20 cellular contexts compared by ENCODE assay signal in genomic region chr12:6786416-6787094, GRCh38. TPM values are rescaled to one million over a fixed set of nuclear protein-coding genes. Genes with fewer than 3 reads are reported as not detected.
DNase-seq lines count a peak whose midpoint lies in the region; ATAC-seq and TF ChIP-seq lines count a peak whose summit lies in the region.
"Had no signal": no experiment of that assay in that cellular context is flagged by ENCODE, and none has a peak within 500 bp of the region (broad histone marks: within the 10 kb centered on the region; RNA-seq: fewer than 3 reads in every experiment).

No MANE protein-coding gene starts in this region.

- no peaks in the 10 kb centered on the region for H3K27me3 Mint-ChIP-seq in T-helper 1 cell treated with Interleukin-12 subunit alpha and Interleukin-12 subunit beta and Interleukin-4 antibody, amounts not matched to agents 30 μg/mL and 1 μg/mL, for 36 hours (ENCODE audit: low read depth)
- peaks cover 2% of the 10 kb centered on the region for H3K27me3 Mint-ChIP-seq in neural progenitor cell (ENCODE audit: insufficient read depth, low read depth)

- H3K9me3 ChIP-seq in HUES48 (ENCODE audit: control insufficient read depth, insufficient read depth, low read length) (no peaks in the 10 kb centered on the region), neural progenitor cell (ENCODE audit: low read depth) (no peaks in the 10 kb centered on the region)
- H3K9me3 ChIP-seq: heart right ventricle, SK-N-SH had no signal

- DNase-seq in T-helper 1 cell (no peak), neural progenitor cell (ENCODE audit: low spot score) (peak; percentile 46), NCI-H748 (lab: John Stamatoyannopoulos, UW; ENCODE audit: unreplicated experiment) (no peak), AG08396 (ENCODE audit: low spot score) (no peak), SIG-M5 (lab: John Stamatoyannopoulos, UW) (no peak)
- no peak for DNase-seq in activated naive CD4-positive, alpha-beta T cell treated with anti-CD3 and anti-CD28 coated beads, Interleukin-2, amount 50 U/mL, for 72 hours (ENCODE audit: low spot score in 2 of 2)
- DNase-seq: 8988T, aorta, EL, heart right ventricle, KG1, kidney glomerular epithelial cell, NCI-H1417, NCI-H446, SK-N-SH had no signal

- H3K79me2 ChIP-seq in neural progenitor cell (ENCODE audit: low read depth): no peaks in the 10 kb centered on the region

- peaks cover 18% of the 10 kb centered on the region for H3K4me1 ChIP-seq in HUES48 (ENCODE audit: control insufficient read depth, insufficient read depth, low read length)
- peaks cover 30% of the 10 kb centered on the region for H3K4me1 ChIP-seq in neural progenitor cell

- H3K36me3 ChIP-seq in HUES48 (ENCODE audit: control insufficient read depth, insufficient read depth, low read length): no peaks in the 10 kb centered on the region
- no peaks in the 10 kb centered on the region for H3K36me3 ChIP-seq in neural progenitor cell
- H3K36me3 ChIP-seq: heart right ventricle had no signal

- H3K36me3 Mint-ChIP-seq in T-helper 1 cell treated with Interleukin-12 subunit alpha and Interleukin-12 subunit beta and Interleukin-4 antibody, amounts not matched to agents 30 μg/mL and 1 μg/mL, for 36 hours (ENCODE audit: low read depth): peaks cover 5% of the 10 kb centered on the region
- peaks cover 14 to 19% of the 10 kb centered on the region in 2 donors for H3K36me3 Mint-ChIP-seq in activated naive CD4-positive, alpha-beta T cell treated with anti-CD3 and anti-CD28 coated beads, Interleukin-2, amount 50 U/mL, for 72 hours
- no peaks in the 10 kb centered on the region for H3K36me3 Mint-ChIP-seq in neural progenitor cell

- H3K9ac ChIP-seq in HUES48 (ENCODE audit: low read depth, low read length) (no peak overlapping the region), neural progenitor cell (no peak overlapping the region)
- H3K9ac ChIP-seq: SK-N-SH had no signal

- no peaks in the 10 kb centered on the region for H3K27me3 ChIP-seq in HUES48 (ENCODE audit: control insufficient read depth, insufficient read depth, low read length)
- H3K27me3 ChIP-seq in neural progenitor cell: no peaks in the 10 kb centered on the region
- H3K27me3 ChIP-seq: heart right ventricle had no signal

- no peak overlapping the region for H3K4me3 ChIP-seq in HUES48 (ENCODE audit: low read depth, low read length)
- H3K4me3 ChIP-seq in neural progenitor cell: no peak overlapping the region
- H3K4me3 ChIP-seq: GM12878, heart right ventricle, skin epidermis had no signal

- TF ChIP-seq CTCF in neural progenitor cell (IDR thresholded peaks at IDR 0.05): no peak

- peak overlapping the region; percentile 93 for H3K27ac Mint-ChIP-seq in T-helper 1 cell treated with Interleukin-12 subunit alpha and Interleukin-12 subunit beta and Interleukin-4 antibody, amounts not matched to agents 30 μg/mL and 1 μg/mL, for 36 hours
- peak overlapping the region; percentile 40 to 82 for H3K27ac Mint-ChIP-seq in activated naive CD4-positive, alpha-beta T cell treated with anti-CD3 and anti-CD28 coated beads, Interleukin-2, amount 50 U/mL, for 72 hours
- H3K27ac Mint-ChIP-seq in neural progenitor cell: peak overlapping the region; percentile 90

- peaks cover 15% of the 10 kb centered on the region for H3F3A ChIP-seq in neural progenitor cell (ENCODE audit: low read depth)

- H4K20me1 ChIP-seq in neural progenitor cell (ENCODE audit: low read depth): no peaks in the 10 kb centered on the region

- H3K4me3 Mint-ChIP-seq in T-helper 1 cell treated with Interleukin-12 subunit alpha and Interleukin-12 subunit beta and Interleukin-4 antibody, amounts not matched to agents 30 μg/mL and 1 μg/mL, for 36 hours: peak overlapping the region; percentile 63
- no peak overlapping the region for H3K4me3 Mint-ChIP-seq in neural progenitor cell

- ATAC-seq in activated naive CD4-positive, alpha-beta T cell treated with anti-CD3 and anti-CD28 coated beads, Interleukin-2, amount 50 U/mL, for 72 hours: peak in 1 of 2 donors; percentile 16
- ATAC-seq: GM12878, heart right ventricle had no signal

- peaks cover 49% of the 10 kb centered on the region for H3K4me1 Mint-ChIP-seq in T-helper 1 cell treated with Interleukin-12 subunit alpha and Interleukin-12 subunit beta and Interleukin-4 antibody, amounts not matched to agents 30 μg/mL and 1 μg/mL, for 36 hours (ENCODE audit: low read depth)
- peaks cover 32% of the 10 kb centered on the region for H3K4me1 Mint-ChIP-seq in neural progenitor cell

- no peaks in the 10 kb centered on the region for H3K9me3 Mint-ChIP-seq in T-helper 1 cell treated with Interleukin-12 subunit alpha and Interleukin-12 subunit beta and Interleukin-4 antibody, amounts not matched to agents 30 μg/mL and 1 μg/mL, for 36 hours
- H3K9me3 Mint-ChIP-seq in activated naive CD4-positive, alpha-beta T cell treated with anti-CD3 and anti-CD28 coated beads, Interleukin-2, amount 50 U/mL, for 72 hours: no peaks in the 10 kb centered on the region
- H3K9me3 Mint-ChIP-seq in neural progenitor cell: no peaks in the 10 kb centered on the region

- H3K4me2 ChIP-seq in neural progenitor cell: peak overlapping the region; percentile 60
- H3K4me2 ChIP-seq: SK-N-SH had no signal

- H3K27ac ChIP-seq in HUES48 (ENCODE audit: low read depth, low read length) (peak overlapping the region; percentile 56), neural progenitor cell (no peak overlapping the region)

- H2AFZ ChIP-seq in neural progenitor cell (replicated peaks): peak overlapping the region; percentile 92

RNA-seq across cellular contexts. Expression of gene CD4, which starts 2.8 kb away (rescaled TPM):
- 100 to 1,000 TPM; 165 to 244 TPM for total RNA-seq in activated naive CD4-positive, alpha-beta T cell treated with anti-CD3 and anti-CD28 coated beads, Interleukin-2, amount 50 U/mL, for 72 hours
- total RNA-seq in neural progenitor cell (ENCODE audit: low replicate concordance): 2.0 and 2.5 TPM in 2 replicates
- total RNA-seq: dermis microvascular lymphatic vessel endothelial cell had no signal

RNA-seq across cellular contexts. Expression of gene LAG3, which starts 14.2 kb away (rescaled TPM):
- total RNA-seq in activated naive CD4-positive, alpha-beta T cell treated with anti-CD3 and anti-CD28 coated beads, Interleukin-2, amount 50 U/mL, for 72 hours: 100 to 1,000 TPM in 1 of 2 donors, 10 to 100 TPM in 1; 71.3 to 117 TPM
- 0.45 and 2.9 TPM in 2 replicates for total RNA-seq in neural progenitor cell (ENCODE audit: low replicate concordance)

RNA-seq across cellular contexts. Expression of gene PTMS, which starts 20.4 kb away (rescaled TPM):
- 100 to 1,000 TPM in 1 of 2 donors, 10 to 100 TPM in 1; 76.0 to 163 TPM for total RNA-seq in activated naive CD4-positive, alpha-beta T cell treated with anti-CD3 and anti-CD28 coated beads, Interleukin-2, amount 50 U/mL, for 72 hours
- 134 and 608 TPM in 2 replicates for total RNA-seq in neural progenitor cell (ENCODE audit: low replicate concordance)

RNA-seq across cellular contexts. Expression of gene MLF2, which starts 33.6 kb away (rescaled TPM):
- 100 to 1,000 TPM; 149 to 275 TPM for total RNA-seq in activated naive CD4-positive, alpha-beta T cell treated with anti-CD3 and anti-CD28 coated beads, Interleukin-2, amount 50 U/mL, for 72 hours
- 120 and 164 TPM in 2 replicates for total RNA-seq in neural progenitor cell (ENCODE audit: low replicate concordance)

RNA-seq across cellular contexts. Expression of gene GPR162, which starts 35.1 kb away (rescaled TPM):
- under 1 TPM; 0.46 to 0.60 TPM for total RNA-seq in activated naive CD4-positive, alpha-beta T cell treated with anti-CD3 and anti-CD28 coated beads, Interleukin-2, amount 50 U/mL, for 72 hours
- 10.0 and 27.6 TPM in 2 replicates for total RNA-seq in neural progenitor cell (ENCODE audit: low replicate concordance)
- total RNA-seq: GM12878 had no signal

Comparison
In these comparisons a context has a peak if more than half of its experiments do, and no peak if none do; other contexts are left out.
1. RNA of gene CD4, which starts 2.8 kb away (total RNA-seq): 165 to 244 TPM in activated naive CD4-positive, alpha-beta T cell treated with anti-CD3 and anti-CD28 coated beads, Interleukin-2, amount 50 U/mL, for 72 hours; 2.0 to 2.5 TPM in neural progenitor cell; every median in the first group is over 10 times any median in the second.
2. RNA of gene LAG3, which starts 14.2 kb away (total RNA-seq): 71.3 to 117 TPM in activated naive CD4-positive, alpha-beta T cell treated with anti-CD3 and anti-CD28 coated beads, Interleukin-2, amount 50 U/mL, for 72 hours; 0.45 to 2.9 TPM in neural progenitor cell; every median in the first group is over 10 times any median in the second.
3. Peak in every context shown above with its lines, with median percentiles within 50 percentile points of each other: H3K27ac Mint-ChIP-seq.